ENCODE assay signal across 12 cellular contexts in the genomic region with DNA sequence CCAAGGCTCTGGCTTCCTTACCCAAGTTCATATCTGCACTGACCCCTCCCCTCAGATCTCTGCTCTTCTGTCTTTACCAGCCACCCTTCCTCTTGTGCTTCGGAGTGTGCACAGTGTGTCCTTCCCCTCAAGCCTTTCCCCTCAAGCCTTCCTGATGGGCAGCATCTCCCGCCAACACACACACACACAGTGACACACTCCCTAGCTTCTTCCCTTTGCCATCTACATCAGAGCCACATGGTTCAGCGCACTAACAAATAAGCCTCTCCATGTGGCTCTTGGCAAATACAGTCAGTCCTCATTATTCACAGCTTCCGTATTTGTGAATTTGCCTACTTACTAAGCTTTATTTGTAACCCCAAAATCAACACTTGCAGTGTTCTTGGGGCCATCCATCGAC. TPM values are rescaled to one million over a fixed set of nuclear protein-coding genes. Genes with fewer than 3 reads are reported as not detected.
DNase-seq lines count a peak whose midpoint lies in the region; ATAC-seq and TF ChIP-seq lines count a peak whose summit lies in the region.
"Had no signal": no experiment of that assay in that cellular context is flagged by ENCODE, and none has a peak within 500 bp of the region (broad histone marks: within the 10 kb centered on the region; RNA-seq: fewer than 3 reads in every experiment).

No MANE protein-coding gene starts in this region.

- no peaks in the 10 kb centered on the region for H3K36me3 ChIP-seq in endocrine pancreas (ENCODE audit: control insufficient read depth, insufficient read depth, low read length)
- no peaks in the 10 kb centered on the region for H3K36me3 ChIP-seq in A673 (ENCODE audit: insufficient read depth, low read length, poor library complexity, severe bottlenecking)
- no peaks in the 10 kb centered on the region for H3K36me3 ChIP-seq in PC-3 (ENCODE audit: low read depth, low read length)

- no peaks in the 10 kb centered on the region for H3K9me3 ChIP-seq in endocrine pancreas (ENCODE audit: control insufficient read depth, low read length)
- no peaks in the 10 kb centered on the region for H3K9me3 ChIP-seq in A673 (ENCODE audit: low read depth, low read length, poor library complexity, severe bottlenecking)
- H3K9me3 ChIP-seq in PC-3 (ENCODE audit: low read length): no peaks in the 10 kb centered on the region

- peaks cover 28% of the 10 kb centered on the region for H3K36me3 Mint-ChIP-seq in natural killer cell treated with Interleukin-12 subunit alpha and Interleukin-12 subunit beta and Interleukin-15 and Interleukin-18, amount 100 ng/mL, for 72 hours

- H3K9me2 ChIP-seq in PC-3 (replicated peaks; ENCODE audit: low read length): no peaks in the 10 kb centered on the region

- peak overlapping the region; percentile 78 for H3K4me3 Mint-ChIP-seq in natural killer cell treated with Interleukin-12 subunit alpha and Interleukin-12 subunit beta and Interleukin-15 and Interleukin-18, amount 100 ng/mL, for 72 hours
- H3K4me3 Mint-ChIP-seq: mesothelial cell of epicardium had no signal

- H3K9ac ChIP-seq in endocrine pancreas (ENCODE audit: control insufficient read depth, insufficient read depth, low read length) (no peak overlapping the region), PC-3 (ENCODE audit: low read length) (no peak overlapping the region)

- CTCF ChIA-PET in A673 (lab: Charles Lee): no interaction called here
- CTCF ChIA-PET in PC-3 (lab: Charles Lee): no interaction called here

- H3K27me3 ChIP-seq in endocrine pancreas (ENCODE audit: control insufficient read depth, insufficient read depth, low read length) (no peaks in the 10 kb centered on the region), A673 (replicated peaks; ENCODE audit: insufficient read depth, low read depth, low read length, poor library complexity) (no peaks in the 10 kb centered on the region), PC-3 (ENCODE audit: low read length) (no peaks in the 10 kb centered on the region)

- DNase-seq in Ammon's horn (ENCODE audit: low spot score) (peak; percentile 61), NCI-H446 treated with DMSO at 0.1 percent for 48 hours (lab: John Stamatoyannopoulos, UW) (peak; percentile 65), A673 (ENCODE audit: low spot score) (no peak), PC-3 (no peak)
- DNase-seq in natural killer cell treated with Interleukin-12 subunit alpha and Interleukin-12 subunit beta and Interleukin-15 and Interleukin-18, amount 100 ng/mL, for 72 hours (ENCODE audit: low spot score): peak; percentile 47
- no peak for DNase-seq in stimulated activated CD4-positive, alpha-beta T cell treated with anti-CD3 and anti-CD28 coated beads, Interleukin-1b, Interleukin-23, amount 100 ng/mL, for 48 hours
- DNase-seq: erythroblast; stimulated activated CD4-positive, alpha-beta T cell treated with anti-CD3 and anti-CD28 coated beads, Interleukin-4, amount 100 ng/mL, for 1 hour had no signal

- intact Hi-C loops in A673 (cut with micrococcal nuclease; ENCODE audit: unreplicated experiment): no loop called here
- intact Hi-C loops in PC-3 (cut with micrococcal nuclease): no loop called here

- H3K27me3 Mint-ChIP-seq in natural killer cell treated with Interleukin-12 subunit alpha and Interleukin-12 subunit beta and Interleukin-15 and Interleukin-18, amount 100 ng/mL, for 72 hours: no peaks in the 10 kb centered on the region

- H3K27ac Mint-ChIP-seq in natural killer cell treated with Interleukin-12 subunit alpha and Interleukin-12 subunit beta and Interleukin-15 and Interleukin-18, amount 100 ng/mL, for 72 hours: peak overlapping the region; percentile 98

- no peak for ATAC-seq in natural killer cell treated with Interleukin-12 subunit alpha and Interleukin-12 subunit beta and Interleukin-15 and Interleukin-18, amount 100 ng/mL, for 72 hours
- no peak for ATAC-seq in GM18520 (IDR thresholded peaks at IDR 0.05; ENCODE audit: unreplicated experiment)
- no peak for ATAC-seq in PC-3

- H3K4me1 Mint-ChIP-seq in natural killer cell treated with Interleukin-12 subunit alpha and Interleukin-12 subunit beta and Interleukin-15 and Interleukin-18, amount 100 ng/mL, for 72 hours (ENCODE audit: low read depth in 2 of 2): peaks cover 67 to 71% of the 10 kb centered on the region in 2 donors

- H3K27ac ChIP-seq in A673 (ENCODE audit: low read depth, low read length, poor library complexity, severe bottlenecking) (no peak overlapping the region), PC-3 (ENCODE audit: low read length) (no peak overlapping the region)

- H3K79me2 ChIP-seq in PC-3 (ENCODE audit: low read length): no peaks in the 10 kb centered on the region

- H3K4me1 ChIP-seq in endocrine pancreas (ENCODE audit: control insufficient read depth, insufficient read depth, low read length) (peaks cover 3% of the 10 kb centered on the region), A673 (ENCODE audit: insufficient read depth, low read length, poor library complexity, severe bottlenecking) (peaks cover 11% of the 10 kb centered on the region), PC-3 (ENCODE audit: insufficient read depth, low read length) (0 out of 2 replicates have a peak, but pooled peaks cover 4% of the 10 kb centered on the region)

- BruUV-seq in A673 (replicated peaks; lab: Mats Ljungman, UMichigan) (no TSS peak), PC-3 (replicated peaks; lab: Mats Ljungman, UMichigan) (no TSS peak)

- no peak for TF ChIP-seq CTCF in A673 (conservative IDR thresholded peaks at IDR 0.05; ENCODE audit: low read depth, low read length)
- no peak for TF ChIP-seq CTCF in PC-3 (conservative IDR thresholded peaks at IDR 0.05; ENCODE audit: low read depth, low read length)

- POLR2A ChIA-PET in A673 (lab: Charles Lee; ENCODE audit: low non-redundant PET): no interaction called here
- POLR2A ChIA-PET in PC-3 (lab: Charles Lee; ENCODE audit: unreplicated experiment): no interaction called here

- no peak overlapping the region for H2AFZ ChIP-seq in PC-3 (ENCODE audit: low read length)

- H3K4me2 ChIP-seq in PC-3 (ENCODE audit: low read length): no peak overlapping the region

- no peaks in the 10 kb centered on the region for H3K9me3 Mint-ChIP-seq in natural killer cell treated with Interleukin-12 subunit alpha and Interleukin-12 subunit beta and Interleukin-15 and Interleukin-18, amount 100 ng/mL, for 72 hours
- H3K9me3 Mint-ChIP-seq: activated T-helper 2 cell treated with anti-CD3 and anti-CD28 coated beads, Interferon-gamma antibody, Interleukin-2, Interleukin-4, amounts not matched to agents 10 μg/mL and 5 μg/mL and 100 μg/mL, durations not matched to agents 14 hours and 24 hours and 36 hours; mesothelial cell of epicardium had no signal

- no peaks in the 10 kb centered on the region for H3F3A ChIP-seq in PC-3 (ENCODE audit: low read length, unreplicated experiment)

- H4K20me1 ChIP-seq in PC-3 (ENCODE audit: low read length): no peaks in the 10 kb centered on the region

- H3K4me3 ChIP-seq in endocrine pancreas (ENCODE audit: control insufficient read depth, insufficient read depth, low read length) (peak overlapping the region; percentile 45), A673 (ENCODE audit: low read depth, low read length, poor library complexity, severe bottlenecking) (no peak overlapping the region), PC-3 (ENCODE audit: low read length) (no peak overlapping the region)

RNA-seq across cellular contexts. Expression of a gene that starts 37.5 kb away (rescaled TPM):
- 100 to 1,000 TPM in 1 of 2 donors, 10 to 100 TPM in 1; 58.5 to 165 TPM for total RNA-seq in natural killer cell treated with Interleukin-12 subunit alpha and Interleukin-12 subunit beta and Interleukin-15 and Interleukin-18, amount 100 ng/mL, for 72 hours
- 20.3 and 22.5 TPM in 2 replicates for total RNA-seq in A673 (2021)
- total RNA-seq in PC-3 (2014; rRNA removed): 21.2 and 23.0 TPM in 2 replicates

Comparison
In these comparisons a context has a peak if more than half of its experiments do, and no peak if none do; other contexts are left out.
1. DNase-seq: peak in Ammon's horn (single experiment), NCI-H446 treated with DMSO at 0.1 percent for 48 hours (single experiment) and natural killer cell treated with Interleukin-12 subunit alpha and Interleukin-12 subunit beta and Interleukin-15 and Interleukin-18, amount 100 ng/mL, for 72 hours (single experiment); none in A673 (single experiment), PC-3 (single experiment) and stimulated activated CD4-positive, alpha-beta T cell treated with anti-CD3 and anti-CD28 coated beads, Interleukin-1b, Interleukin-23, amount 100 ng/mL, for 48 hours (single experiment).